Comparison of ENCODE assay signal across 28 cellular contexts in genomic region chr3:161070980-161071663, GRCh38. TPM values are rescaled to one million over a fixed set of nuclear protein-coding genes. Genes with fewer than 3 reads are reported as not detected.
DNase-seq lines count a peak whose midpoint lies in the region; ATAC-seq, FAIRE-seq and TF ChIP-seq lines count a peak whose summit lies in the region.
"Had no signal": no experiment of that assay in that cellular context is flagged by ENCODE, and none has a peak within 500 bp of the region (broad histone marks: within the 10 kb centered on the region; RNA-seq: fewer than 3 reads in every experiment).

No MANE protein-coding gene starts in this region.

- H3K9me3 ChIP-seq in PC-3 (ENCODE audit: low read length) (no peaks in the 10 kb centered on the region), thyroid gland (no peaks in the 10 kb centered on the region)
- H3K9me3 ChIP-seq: ovary, right atrium auricular region, thoracic aorta had no signal

- H3K36me3 ChIP-seq in PC-3 (ENCODE audit: low read depth, low read length) = no peaks in the 10 kb centered on the region
- no peaks in the 10 kb centered on the region for H3K36me3 ChIP-seq in thyroid gland
- H3K36me3 ChIP-seq: ovary, right atrium auricular region, thoracic aorta had no signal

- intact Hi-C loops in left ventricle myocardium superior (cut with micrococcal nuclease) (no loop called here), Right ventricle myocardium superior (cut with DNase I) (no loop called here), PC-3 (cut with micrococcal nuclease) (loop anchor here (1.0 to 5.0 kb wide), 2 partner anchors 34 to 109 kb away; partner anchors contain the start of gene B3GALNT1), thyroid gland (cut with DNase I) (no loop called here)

- peak; percentile 16 for ATAC-seq in left ventricle myocardium superior
- ATAC-seq in Right ventricle myocardium superior (ENCODE audit: poor library complexity) = no peak
- no peak for ATAC-seq in PC-3
- ATAC-seq: HepG2; stimulated activated effector memory CD8-positive, alpha-beta T cell treated with anti-CD3 and anti-CD28 coated beads, Interleukin-12 subunit alpha, Interleukin-12 subunit beta, amount 100 ng/mL, for 72 hours had no signal

- H3F3A ChIP-seq in PC-3 (ENCODE audit: low read length, unreplicated experiment) = peaks cover 16% of the 10 kb centered on the region

- FAIRE-seq in GM12892 (lab: Jason Lieb, UNC) = no peak
- FAIRE-seq: bronchial epithelial cell, endometrium, GM12891, HepG2, kidney had no signal

- H3K4me1 ChIP-seq in PC-3 (ENCODE audit: insufficient read depth, low read length) = peaks cover 45% of the 10 kb centered on the region
- peaks cover 28 to 41% of the 10 kb centered on the region in 2 donors for H3K4me1 ChIP-seq in thyroid gland

- no peaks in the 10 kb centered on the region for H4K20me1 ChIP-seq in PC-3 (ENCODE audit: low read length)

- no peaks in the 10 kb centered on the region for H3K9me2 ChIP-seq in PC-3 (replicated peaks; ENCODE audit: low read length)

- BruUV-seq in PC-3 (replicated peaks; lab: Mats Ljungman, UMichigan) = TSS peak; percentile 53

- no peak for TF ChIP-seq POLR2A in thyroid gland (IDR thresholded peaks at IDR 0.05)
- TF ChIP-seq POLR2A in GM12892 (IDR thresholded peaks at IDR 0.05; ENCODE audit: low read depth, low read length) = no peak

- WGBS in thyroid gland, 2 donors = 76 to 79% methylated on average over 6 of the region's 6 CpGs

- POLR2A ChIA-PET in PC-3 (lab: Charles Lee; ENCODE audit: unreplicated experiment) = interaction anchor here (0.6 kb wide), 1 partner anchor 43 kb away, joined by 5 read pairs; no protein-coding TSS in a partner anchor

- peak overlapping the region; percentile 20; the same call in 1 of the 2 replicates for H3K4me3 ChIP-seq in PC-3 (ENCODE audit: low read length)
- no peak overlapping the region for H3K4me3 ChIP-seq in thyroid gland (replicated peaks in 1 of 3)
- H3K4me3 ChIP-seq: ovary, right atrium auricular region, thoracic aorta had no signal

- DNase-seq in left ventricle myocardium superior (no peak), Right ventricle myocardium superior (no peak), PC-3 (no peak), thyroid gland (no peak), SHP77 treated with DMSO at 0.1 percent for 48 hours (lab: John Stamatoyannopoulos, UW) (no peak), GM12892 (ENCODE audit: insufficient read length) (no peak)
- DNase-seq in activated CD4-positive, alpha-beta T cell treated with anti-CD3 and anti-CD28 coated beads for 1 hour = no peak
- DNase-seq: activated CD4-positive, alpha-beta memory T cell treated with anti-CD3 and anti-CD28 coated beads for 36 hours; activated gamma-delta T cell; cortex of kidney; HCEC 1CT; Kasumi-1; kidney; NCI-H1092 treated with DMSO at 0.1 percent for 48 hours; NCI-H187 treated with DMSO at 0.1 percent for 48 hours; nephron progenitor cell; ovary; SW 1271; T1000 had no signal

- no peaks in the 10 kb centered on the region for H3K79me2 ChIP-seq in PC-3 (ENCODE audit: low read length)

- H2AFZ ChIP-seq in PC-3 (ENCODE audit: low read length) = peak overlapping the region; percentile 51; the same call in 1 of the 2 replicates

- no peaks in the 10 kb centered on the region for H3K27me3 ChIP-seq in PC-3 (ENCODE audit: low read length)
- no peaks in the 10 kb centered on the region for H3K27me3 ChIP-seq in thyroid gland
- H3K27me3 ChIP-seq: ovary, right atrium auricular region had no signal

- H3K27ac ChIP-seq in PC-3 (ENCODE audit: low read length) = peak overlapping the region; percentile 98
- H3K27ac ChIP-seq in cingulate gyrus (ENCODE audit: low read depth, low read length) = peak overlapping the region; percentile 23
- H3K27ac ChIP-seq in thyroid gland = peak overlapping the region; percentile 61 to 88 (median 80)
- H3K27ac ChIP-seq: HL-60, ovary had no signal

- CTCF ChIA-PET in PC-3 (lab: Charles Lee) = interaction anchor here (0.6 kb wide), 1 partner anchor 168 kb away, joined by 3 read pairs; no protein-coding TSS in a partner anchor

- H3K4me2 ChIP-seq in PC-3 (ENCODE audit: low read length) = peak overlapping the region; percentile 70

- peak overlapping the region; percentile 87 for H3K9ac ChIP-seq in PC-3 (ENCODE audit: low read length)

- TF ChIP-seq CTCF in PC-3 (conservative IDR thresholded peaks at IDR 0.05; ENCODE audit: low read depth, low read length) (no peak), thyroid gland (IDR thresholded peaks at IDR 0.05) (no peak)

RNA-seq across cellular contexts. Expression of gene B3GALNT1, which starts 34.0 kb away (rescaled TPM):
- total RNA-seq in left ventricle myocardium superior (56.3 TPM), Right ventricle myocardium superior (53.8 TPM), PC-3 (2014; rRNA removed) (110 and 125 TPM in 2 replicates), thyroid gland (10 to 100 TPM; 22.3 to 42.2 (median 30.2) TPM)
- 1.6 TPM for polyA plus RNA-seq in GM12892 (2012; ENCODE audit: missing spikeins)
- total RNA-seq: HepG2 had no signal
- polyA plus RNA-seq: HepG2 had no signal

Comparison
In these comparisons a context has a peak if more than half of its experiments do, and no peak if none do; other contexts are left out.
1. H3K27ac ChIP-seq: peak in every context shown above with its lines; median percentile 98 in PC-3; 80 in thyroid gland; 23 in cingulate gyrus.